1 cellular context compared by ENCODE assay signal in the genomic region with DNA sequence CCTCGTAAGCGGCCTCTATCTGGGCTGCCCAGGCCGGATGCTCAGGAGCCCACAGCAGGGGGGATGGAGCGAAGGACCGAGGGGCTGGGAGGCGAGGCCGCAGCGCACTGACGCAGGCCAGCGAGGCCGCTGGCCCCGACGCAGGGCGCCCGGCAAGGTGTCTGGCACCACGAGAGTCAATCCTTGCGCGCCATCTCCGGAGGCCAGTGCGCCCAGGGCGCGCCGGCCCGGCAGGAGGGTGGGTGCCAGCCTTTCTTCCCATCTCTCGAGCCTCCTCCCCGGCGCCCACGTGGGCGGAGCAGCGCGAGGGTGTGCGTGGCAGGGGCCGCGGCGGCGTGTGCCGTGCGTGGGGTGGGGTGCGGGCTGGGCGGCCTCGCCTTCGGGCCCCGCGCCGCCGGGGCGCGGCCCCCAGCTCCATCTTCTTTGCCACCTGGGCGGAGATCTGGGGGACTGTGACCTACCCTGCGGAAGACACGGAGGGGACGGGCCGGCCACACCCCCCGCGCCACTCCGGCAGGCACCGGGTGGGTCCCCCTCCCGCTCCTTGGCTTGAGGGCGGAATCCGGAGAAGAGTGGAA.
TF ChIP-seq lines count a peak whose summit lies in the region.

No MANE protein-coding gene starts in this region.

TF ChIP-seq in SK-N-SH treated with all-trans-retinoic acid at 6 μM for 48 hours, 23 proteins besides CTCF, POLR2A, EP300 and RAD21 (continued from another document):
- TF ChIP-seq, protein P1, sequence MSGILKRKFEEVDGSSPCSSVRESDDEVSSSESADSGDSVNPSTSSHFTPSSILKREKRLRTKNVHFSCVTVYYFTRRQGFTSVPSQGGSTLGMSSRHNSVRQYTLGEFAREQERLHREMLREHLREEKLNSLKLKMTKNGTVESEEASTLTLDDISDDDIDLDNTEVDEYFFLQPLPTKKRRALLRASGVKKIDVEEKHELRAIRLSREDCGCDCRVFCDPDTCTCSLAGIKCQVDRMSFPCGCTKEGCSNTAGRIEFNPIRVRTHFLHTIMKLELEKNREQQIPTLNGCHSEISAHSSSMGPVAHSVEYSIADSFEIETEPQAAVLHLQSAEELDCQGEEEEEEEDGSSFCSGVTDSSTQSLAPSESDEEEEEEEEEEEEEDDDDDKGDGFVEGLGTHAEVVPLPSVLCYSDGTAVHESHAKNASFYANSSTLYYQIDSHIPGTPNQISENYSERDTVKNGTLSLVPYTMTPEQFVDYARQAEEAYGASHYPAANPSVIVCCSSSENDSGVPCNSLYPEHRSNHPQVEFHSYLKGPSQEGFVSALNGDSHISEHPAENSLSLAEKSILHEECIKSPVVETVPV (CRISPR knock-in tag; IDR thresholded peaks at IDR 0.05) = no peak
- TF ChIP-seq, protein P2, sequence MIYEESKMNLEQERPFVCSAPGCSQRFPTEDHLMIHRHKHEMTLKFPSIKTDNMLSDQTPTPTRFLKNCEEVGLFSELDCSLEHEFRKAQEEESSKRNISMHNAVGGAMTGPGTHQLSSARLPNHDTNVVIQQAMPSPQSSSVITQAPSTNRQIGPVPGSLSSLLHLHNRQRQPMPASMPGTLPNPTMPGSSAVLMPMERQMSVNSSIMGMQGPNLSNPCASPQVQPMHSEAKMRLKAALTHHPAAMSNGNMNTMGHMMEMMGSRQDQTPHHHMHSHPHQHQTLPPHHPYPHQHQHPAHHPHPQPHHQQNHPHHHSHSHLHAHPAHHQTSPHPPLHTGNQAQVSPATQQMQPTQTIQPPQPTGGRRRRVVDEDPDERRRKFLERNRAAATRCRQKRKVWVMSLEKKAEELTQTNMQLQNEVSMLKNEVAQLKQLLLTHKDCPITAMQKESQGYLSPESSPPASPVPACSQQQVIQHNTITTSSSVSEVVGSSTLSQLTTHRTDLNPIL (CRISPR knock-in tag; IDR thresholded peaks at IDR 0.05; ENCODE audit: low read depth) = no peak
- TF ChIP-seq GLIS3 (CRISPR knock-in tag; IDR thresholded peaks at IDR 0.05) (no peak), ISL1 (CRISPR knock-in tag; IDR thresholded peaks at IDR 0.05) (no peak), ZNF8 (CRISPR knock-in tag; IDR thresholded peaks at IDR 0.05) (no peak), PATZ1 (CRISPR knock-in tag; IDR thresholded peaks at IDR 0.05; ENCODE audit: borderline replicate concordance) (no peak), ZNF70 (CRISPR knock-in tag; IDR thresholded peaks at IDR 0.05) (no peak)
